9 cellular contexts compared by ENCODE assay signal in the genomic region with DNA sequence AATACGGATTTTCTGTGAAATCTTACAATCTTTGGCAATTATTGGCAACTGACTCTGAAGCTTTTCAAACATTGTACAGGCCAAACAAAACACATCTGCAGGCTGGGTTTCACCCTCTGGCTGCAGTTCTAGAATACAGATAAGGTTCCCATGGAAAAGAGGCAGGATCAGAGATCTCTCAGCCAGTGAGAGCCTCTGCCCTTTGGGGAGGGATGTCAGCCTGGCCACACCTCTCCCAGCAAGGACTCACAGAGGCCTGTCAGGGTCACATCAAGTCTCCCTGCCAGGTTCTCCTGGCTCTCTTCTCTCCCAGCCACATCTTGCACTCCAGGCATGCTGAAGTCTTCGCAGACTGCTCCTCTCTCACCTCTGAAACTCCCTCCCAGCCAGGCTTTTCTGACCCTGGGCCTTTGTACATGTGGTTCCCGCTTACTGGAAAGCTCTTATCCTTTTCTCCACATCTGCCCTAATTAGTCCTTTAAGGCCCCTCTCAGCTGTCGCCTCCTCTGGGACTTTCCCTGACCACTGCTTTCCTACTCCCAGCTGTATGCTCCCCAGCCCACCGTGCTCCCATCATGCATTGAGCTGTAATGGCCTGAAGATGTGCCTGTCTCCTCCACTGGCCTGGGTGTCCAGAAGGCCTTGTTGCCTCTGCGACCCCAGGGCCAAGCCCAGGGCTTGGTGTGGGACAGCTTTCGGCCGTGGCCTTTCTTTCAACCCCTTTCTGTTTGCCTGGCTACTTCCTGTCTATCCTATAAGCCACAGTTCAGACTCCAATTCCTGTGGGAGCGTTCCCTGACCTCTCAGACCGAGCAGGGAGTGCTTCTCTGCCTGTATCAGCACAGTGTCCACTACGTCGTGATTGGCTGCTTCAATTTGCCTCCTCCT. TPM values are rescaled to one million over a fixed set of nuclear protein-coding genes. Genes with fewer than 3 reads are reported as not detected.
DNase-seq lines count a peak whose midpoint lies in the region; ATAC-seq, FAIRE-seq and TF ChIP-seq lines count a peak whose summit lies in the region.
"Had no signal": no experiment of that assay in that cellular context is flagged by ENCODE, and none has a peak within 500 bp of the region (broad histone marks: within the 10 kb centered on the region; RNA-seq: fewer than 3 reads in every experiment).

No MANE protein-coding gene starts in this region.

- 19 to 20% methylated on average over 12 of the region's 12 CpGs for WGBS in pancreas, 2 donors

- no peak for TF ChIP-seq CTCF in fibroblast of villous mesenchyme (IDR thresholded peaks at IDR 0.05; ENCODE audit: insufficient read depth, low read depth, low read length)
- no peak for TF ChIP-seq CTCF in pancreas (IDR thresholded peaks at IDR 0.05)

- peak; percentile 17 for DNase-seq in DMS79 (lab: John Stamatoyannopoulos, UW)
- peak; percentile 93 for DNase-seq in SK-N-DZ (ENCODE audit: low spot score)
- DNase-seq in fibroblast of villous mesenchyme (ENCODE audit: low read depth): peak; percentile 73
- peak; percentile 65 to 95 (median 91) for DNase-seq in pancreas
- no peak for DNase-seq in NCI-H345 (lab: John Stamatoyannopoulos, UW)
- DNase-seq in germinal center (ENCODE audit: low spot score): no peak
- no peak for DNase-seq in UCSD-AML1 (lab: John Stamatoyannopoulos, UW; ENCODE audit: unreplicated experiment)
- DNase-seq: activated T-cell treated with anti-CD3 and anti-CD28 coated beads for 4 hours had no signal

- no peaks in the 10 kb centered on the region for H3K9me3 ChIP-seq in pancreas

- H3K36me3 ChIP-seq in pancreas: peaks cover 0 to 9% (median 0%) of the 10 kb centered on the region in 3 donors

- no peaks in the 10 kb centered on the region for H3K27me3 ChIP-seq in pancreas

- H3K4me1 ChIP-seq in pancreas: peaks cover 66 to 71% (median 67%) of the 10 kb centered on the region in 3 donors

- intact Hi-C loops in pancreas (cut with DNase I): no loop called here

- no peak overlapping the region for H3K4me3 ChIP-seq in fibroblast of villous mesenchyme (ENCODE audit: low read depth, low read length)
- peak overlapping the region in 1 of 4 donors; percentile 15 for H3K4me3 ChIP-seq in pancreas

- no peak for FAIRE-seq in pancreas (lab: Jason Lieb, UNC)

- peak overlapping the region; percentile 72 to 93 (median 82) for H3K27ac ChIP-seq in pancreas

- ATAC-seq in pancreas (peak; percentile 75 to 83 (median 80)), GM21576 (IDR thresholded peaks at IDR 0.05; ENCODE audit: unreplicated experiment) (no peak)

RNA-seq across cellular contexts. Expression of a gene that starts 4.3 kb away (rescaled TPM):
- 37.1 and 45.2 TPM in 2 replicates for polyA plus RNA-seq in SK-N-DZ (2014; cell fraction: cytosol; rRNA removed)
- polyA plus RNA-seq in SK-N-DZ (2014; cell fraction: nucleus; rRNA removed): 25.7 and 29.8 TPM in 2 replicates
- 23.7 and 66.0 TPM in 2 replicates for total RNA-seq in fibroblast of villous mesenchyme
- 100 to 1,000 TPM; 146 to 422 (median 314) TPM for total RNA-seq in pancreas
- polyA plus RNA-seq in pancreas: 100 to 1,000 TPM; 311 to 378 TPM

RNA-seq across cellular contexts. Expression of a gene that starts 58.9 kb away (rescaled TPM):
- not detected in 2 replicates for polyA plus RNA-seq in SK-N-DZ (2014; cell fraction: cytosol; rRNA removed)
- polyA plus RNA-seq in SK-N-DZ (2014; cell fraction: nucleus; rRNA removed): not detected in 2 replicates
- total RNA-seq in fibroblast of villous mesenchyme (not detected in 2 replicates), pancreas (1 to 10 TPM in 2 of 6 donors, under 1 TPM in 1, not detected in 3; 0.38 to 7.5 (median 4.7) TPM)
- polyA plus RNA-seq in pancreas: 1 to 10 TPM; 1.0 to 1.4 TPM

Comparison
In these comparisons a context has a peak if more than half of its experiments do, and no peak if none do; other contexts are left out.
1. DNase-seq: peak in DMS79 (single experiment), SK-N-DZ (single experiment), fibroblast of villous mesenchyme (single experiment) and pancreas (6 of 6); none in NCI-H345 (single experiment), germinal center (single experiment) and UCSD-AML1 (single experiment).